Comparison of ENCODE assay signal across 18 cellular contexts in the genomic region with DNA sequence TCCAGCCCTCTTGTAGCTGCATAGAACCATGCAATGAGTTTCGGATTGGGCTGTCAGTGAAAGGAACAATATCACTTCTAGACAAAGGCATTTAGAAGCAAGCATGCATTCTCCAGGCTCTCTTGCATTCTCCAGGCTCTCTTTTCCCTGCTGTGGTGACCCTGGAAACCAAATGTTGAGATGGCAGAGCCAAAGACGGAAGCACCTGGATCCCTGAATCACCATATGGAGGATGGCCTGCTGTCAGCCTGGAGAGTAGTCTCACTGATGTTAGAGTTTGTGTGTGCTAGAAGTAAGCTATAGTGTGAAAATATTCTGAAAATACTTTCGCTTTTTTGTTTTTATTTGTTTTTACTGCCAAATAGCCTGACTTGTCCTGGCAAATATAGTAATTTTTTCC.
"Had no signal": no experiment of that assay in that cellular context is flagged by ENCODE, and none has a peak within 500 bp of the region (broad histone marks: within the 10 kb centered on the region; RNA-seq: fewer than 3 reads in every experiment).

No MANE protein-coding gene starts in this region.

- DNase-seq: occipital lobe; ovary; posterior cingulate gyrus; psoas muscle; right cardiac atrium; right lobe of liver; sigmoid colon; small intestine; stimulated activated CD4-positive, alpha-beta T cell treated with anti-CD3 and anti-CD28 coated beads, Interleukin-15, amount 100 ng/mL, for 24 hours; stimulated activated CD4-positive, alpha-beta T cell treated with anti-CD3 and anti-CD28 coated beads, Interleukin-2, amount 100 ng/mL, for 24 hours; stimulated activated CD4-positive, alpha-beta T cell treated with anti-CD3 and anti-CD28 coated beads, Interleukin-2, amount 100 ng/mL, for 48 hours; stimulated activated CD4-positive, alpha-beta T cell treated with anti-CD3 and anti-CD28 coated beads, Interleukin-4, amount 100 ng/mL, for 24 hours; stimulated activated naive B cell treated with anti-CD40 and anti-IgM and Interleukin-4, amounts not matched to agents 10 μg/mL and 1 μg/mL and 100 μg/mL, for 72 hours; stimulated activated naive CD4-positive, alpha-beta T cell treated with Interleukin-2 at 50 U/mL for 16 hours; stomach; thyroid gland; trophoblast cell; upper lobe of left lung had no signal
